Comparison of ENCODE assay signal across 8 cellular contexts in genomic region chr3:45210308-45211038, GRCh38. TPM values are rescaled to one million over a fixed set of nuclear protein-coding genes. Genes with fewer than 3 reads are reported as not detected.
DNase-seq lines count a peak whose midpoint lies in the region; ATAC-seq and FAIRE-seq lines count a peak whose summit lies in the region.

No MANE protein-coding gene starts in this region.

- H2AFZ ChIP-seq in mesenchymal stem cell (ENCODE audit: low read depth, low read length): no peak overlapping the region

- CTCF ChIA-PET in activated CD4-positive, alpha-beta memory T cell treated with anti-CD3 and anti-CD28 coated beads for 36 hours (lab: Charles Lee): interaction anchor here (0.6 to 11.1 kb wide), 42 partner anchors 10 to 296 kb away, joined by 3 to 530 read pairs (median 4); partner anchors contain the start of genes CDCP1, EXOSC7, TMEM158 and ZDHHC3

- H2AK5ac ChIP-seq in mesenchymal stem cell (ENCODE audit: low read length, severe bottlenecking): peak overlapping the region; percentile 16

- peak overlapping the region; percentile 87 for H2BK120ac ChIP-seq in mesenchymal stem cell (ENCODE audit: low read depth, low read length)

- no peak overlapping the region for H3K27ac Mint-ChIP-seq in activated CD4-positive, alpha-beta memory T cell treated with anti-CD3 and anti-CD28 coated beads for 36 hours

- no peaks in the 10 kb centered on the region for H3K36me3 Mint-ChIP-seq in activated CD4-positive, alpha-beta memory T cell treated with anti-CD3 and anti-CD28 coated beads for 36 hours

- no peak overlapping the region for H2BK5ac ChIP-seq in mesenchymal stem cell (ENCODE audit: low read depth, low read length, poor library complexity, severe bottlenecking)

- intact Hi-C loops in activated CD4-positive, alpha-beta memory T cell treated with anti-CD3 and anti-CD28 coated beads for 36 hours (cut with micrococcal nuclease): loop anchor here (1.0 kb wide), 1 partner anchor 170 kb away; no protein-coding TSS in a partner anchor

- H3K36me3 ChIP-seq in mesenchymal stem cell (ENCODE audit: control insufficient read depth in 1 of 2, insufficient read depth in 2 of 2, low read depth in 1 of 2, low read length in 2 of 2): no peaks in the 10 kb centered on the region

- H3K27me3 Mint-ChIP-seq in activated CD4-positive, alpha-beta memory T cell treated with anti-CD3 and anti-CD28 coated beads for 36 hours: peaks cover 11% of the 10 kb centered on the region

- H3K4me3 ChIP-seq in mesenchymal stem cell (ENCODE audit: insufficient read depth in 1 of 2, low read depth in 1 of 2, low read length in 2 of 2): no peak overlapping the region

- peaks cover 6% of the 10 kb centered on the region for H3K4me1 ChIP-seq in mesenchymal stem cell (ENCODE audit: control insufficient read depth, insufficient read depth, low read depth, low read length)

- H3K9ac ChIP-seq in mesenchymal stem cell (ENCODE audit: low read length): peak overlapping the region; percentile 58

- peak overlapping the region in 1 of 2 experiments; percentile 63 for H3K14ac ChIP-seq in mesenchymal stem cell (ENCODE audit: low read length in 2 of 2)

- H3K4me3 Mint-ChIP-seq in activated CD4-positive, alpha-beta memory T cell treated with anti-CD3 and anti-CD28 coated beads for 36 hours: no peak overlapping the region

- no peaks in the 10 kb centered on the region for H3K9me3 ChIP-seq in mesenchymal stem cell (ENCODE audit: control insufficient read depth, low read length)

- H3K27ac ChIP-seq in mesenchymal stem cell (ENCODE audit: low read length, poor library complexity, severe bottlenecking): no peak overlapping the region

- POLR2A ChIA-PET in activated CD4-positive, alpha-beta memory T cell treated with anti-CD3 and anti-CD28 coated beads for 36 hours (lab: Charles Lee): interaction anchor here (0.7 kb wide), 1 partner anchor 175 kb away, joined by 3 read pairs; no protein-coding TSS in a partner anchor

- H3K9me3 Mint-ChIP-seq in activated CD4-positive, alpha-beta memory T cell treated with anti-CD3 and anti-CD28 coated beads for 36 hours: no peaks in the 10 kb centered on the region

- peaks cover 18% of the 10 kb centered on the region for H3K4me1 Mint-ChIP-seq in activated CD4-positive, alpha-beta memory T cell treated with anti-CD3 and anti-CD28 coated beads for 36 hours (ENCODE audit: low read depth)

- peak overlapping the region; percentile 55 for H4K8ac ChIP-seq in mesenchymal stem cell (ENCODE audit: low read length)

- H3K27me3 ChIP-seq in mesenchymal stem cell (ENCODE audit: control insufficient read depth in 1 of 2, insufficient read depth in 1 of 2, low read length in 2 of 2): no peaks in the 10 kb centered on the region

- peak overlapping the region; percentile 88 to 90 for H2BK12ac ChIP-seq in mesenchymal stem cell (ENCODE audit: low read length in 2 of 2)

- no peaks in the 10 kb centered on the region for H3K79me1 ChIP-seq in mesenchymal stem cell (replicated peaks; ENCODE audit: low read length, poor library complexity, severe bottlenecking)

- FAIRE-seq in GM18507 (lab: Jason Lieb, UNC): peak; percentile 77

- H2BK15ac ChIP-seq in mesenchymal stem cell (ENCODE audit: low read depth, poor library complexity, severe bottlenecking): peak overlapping the region; percentile 44

- DNase-seq in GM18507 (ENCODE audit: extremely low spot score, insufficient read length, low read depth) (no peak), NCI-H510A treated with DMSO at 0.1 percent for 48 hours (lab: John Stamatoyannopoulos, UW) (peak; percentile 15), ecto neural progenitor cell (ENCODE audit: low spot score) (peak; percentile 85), mesenchymal stem cell (peak; percentile 86), inferior parietal cortex (ENCODE audit: extremely low spot score) (no peak)
- peak; percentile 86 for DNase-seq in activated CD4-positive, alpha-beta memory T cell treated with anti-CD3 and anti-CD28 coated beads for 36 hours
- peak; percentile 54 to 60 for DNase-seq in stimulated activated CD8-positive, alpha-beta memory T cell treated with anti-CD3 and anti-CD28 coated beads, Interleukin-15, amount 100 ng/mL, for 48 hours (ENCODE audit: low read depth in 2 of 2)

- 34% methylated on average over 11 of the region's 14 CpGs for WGBS in mesenchymal stem cell

- H3K4me2 ChIP-seq in mesenchymal stem cell (ENCODE audit: low read length, poor library complexity, severe bottlenecking): no peak overlapping the region

- peak overlapping the region; percentile 64 to 88 for H3K18ac ChIP-seq in mesenchymal stem cell (ENCODE audit: low read depth in 1 of 2, low read length in 2 of 2)

- H3K4ac ChIP-seq in mesenchymal stem cell (ENCODE audit: low read depth in 1 of 2, low read length in 2 of 2): peak overlapping the region in 1 of 2 experiments; percentile 43

- H3K23ac ChIP-seq in mesenchymal stem cell (ENCODE audit: low read length in 2 of 2): peak overlapping the region in 1 of 2 experiments; percentile 28

- ATAC-seq in GM21447 (IDR thresholded peaks at IDR 0.05; ENCODE audit: unreplicated experiment): no peak

- peak overlapping the region; percentile 76 for H4K91ac ChIP-seq in mesenchymal stem cell (ENCODE audit: low read length)

RNA-seq across cellular contexts. Expression of gene TMEM158, which starts 15.6 kb away (rescaled TPM):
- not detected for total RNA-seq in activated CD4-positive, alpha-beta memory T cell treated with anti-CD3 and anti-CD28 coated beads for 36 hours
- polyA plus RNA-seq in mesenchymal stem cell (2013, experiment 1 of 2): 142 TPM
- polyA plus RNA-seq in mesenchymal stem cell (2013, experiment 2 of 2): 144 TPM

Comparison
In these comparisons a context has a peak if more than half of its experiments do, and no peak if none do; other contexts are left out.
1. DNase-seq: peak in NCI-H510A treated with DMSO at 0.1 percent for 48 hours (single experiment), activated CD4-positive, alpha-beta memory T cell treated with anti-CD3 and anti-CD28 coated beads for 36 hours (single experiment), ecto neural progenitor cell (single experiment), mesenchymal stem cell (single experiment) and stimulated activated CD8-positive, alpha-beta memory T cell treated with anti-CD3 and anti-CD28 coated beads, Interleukin-15, amount 100 ng/mL, for 48 hours (2 of 2); none in GM18507 (single experiment) and inferior parietal cortex (single experiment).